11 cellular contexts compared by ENCODE assay signal in genomic region chr22:46969491-46969890, GRCh38.
DNase-seq lines count a peak whose midpoint lies in the region; ATAC-seq and TF ChIP-seq lines count a peak whose summit lies in the region.
"Had no signal": no experiment of that assay in that cellular context is flagged by ENCODE, and none has a peak within 500 bp of the region (broad histone marks: within the 10 kb centered on the region; RNA-seq: fewer than 3 reads in every experiment).

No MANE protein-coding gene starts in this region.

- H3K4me2 ChIP-seq in H9 (ENCODE audit: insufficient read depth, insufficient read length, low read length), result no peak overlapping the region
- H3K4me2 ChIP-seq: smooth muscle cell had no signal

- H2AFZ ChIP-seq in H9 (ENCODE audit: low read length), result no peak overlapping the region

- H3K14ac ChIP-seq in H9 (ENCODE audit: insufficient read depth, low read length), result no peak overlapping the region; the same call in 1 of the 2 replicates

- H3K23ac ChIP-seq in H9 (ENCODE audit: insufficient read length, low read depth, low read length), result no peak overlapping the region

- H4K8ac ChIP-seq in H9 (replicated peaks; ENCODE audit: insufficient read length, low read depth, low read length), result no peak overlapping the region

- H3K4me1 ChIP-seq in H9 (ENCODE audit: insufficient read depth, low read length), result no peaks in the 10 kb centered on the region; the same call in 1 of the 2 replicates
- H3K4me1 ChIP-seq in effector memory CD4-positive, alpha-beta T cell (ENCODE audit: control insufficient read depth, insufficient read depth, low read length, poor library complexity, severe bottlenecking), result peaks cover 4% of the 10 kb centered on the region
- peaks cover 0 to 24% of the 10 kb centered on the region in 2 donors for H3K4me1 ChIP-seq in right atrium auricular region

- no peaks in the 10 kb centered on the region for H3K27me3 Mint-ChIP-seq in activated CD4-positive, alpha-beta T cell treated with anti-CD3 and anti-CD28 coated beads for 36 hours
- H3K27me3 Mint-ChIP-seq in H9 (ENCODE audit: low read depth), result no peaks in the 10 kb centered on the region
- no peaks in the 10 kb centered on the region for H3K27me3 Mint-ChIP-seq in T-helper 17 cell

- H3K36me3 Mint-ChIP-seq in activated CD4-positive, alpha-beta T cell treated with anti-CD3 and anti-CD28 coated beads for 36 hours (ENCODE audit: low read depth), result peaks cover 4% of the 10 kb centered on the region
- H3K36me3 Mint-ChIP-seq in H9 (ENCODE audit: insufficient read depth in 1 of 3, low read depth in 3 of 3) (no peaks in the 10 kb centered on the region), T-helper 17 cell (ENCODE audit: low read depth) (peaks cover 10% of the 10 kb centered on the region)

- no peak overlapping the region for H3K4me3 Mint-ChIP-seq in activated CD4-positive, alpha-beta T cell treated with anti-CD3 and anti-CD28 coated beads for 36 hours
- H3K4me3 Mint-ChIP-seq in H9 (no peak overlapping the region), T-helper 17 cell (no peak overlapping the region)

- no peak overlapping the region for H3K27ac ChIP-seq in H9 (ENCODE audit: insufficient read length, low read depth, low read length)
- no peak overlapping the region for H3K27ac ChIP-seq in effector memory CD4-positive, alpha-beta T cell (ENCODE audit: insufficient read depth, low read length, poor library complexity, severe bottlenecking)
- no peak overlapping the region for H3K27ac ChIP-seq in right atrium auricular region

- H4K5ac ChIP-seq in H9 (ENCODE audit: insufficient read length, low read depth, low read length), result no peak overlapping the region

- no peaks in the 10 kb centered on the region; the same call in 1 of the 2 replicates for H3K79me2 ChIP-seq in H9 (ENCODE audit: insufficient read depth, low read length)

- intact Hi-C loops in activated CD4-positive, alpha-beta T cell treated with anti-CD3 and anti-CD28 coated beads for 36 hours (cut with DNase I, micrococcal nuclease), result no loop called here

- H3T11ph ChIP-seq in H9 (ENCODE audit: low read length), result no peak overlapping the region

- no peak overlapping the region for H3K4ac ChIP-seq in H9 (ENCODE audit: low read depth, low read length)

- no peak overlapping the region for H2BK120ac ChIP-seq in H9 (ENCODE audit: low read depth, low read length, poor library complexity, severe bottlenecking)

- H3K27me3 ChIP-seq in H9 (ENCODE audit: insufficient read depth, low read length) (no peaks in the 10 kb centered on the region), right atrium auricular region (no peaks in the 10 kb centered on the region)
- H3K27me3 ChIP-seq in effector memory CD4-positive, alpha-beta T cell (replicated peaks; ENCODE audit: control insufficient read depth, insufficient read depth, low read length, poor library complexity, severe bottlenecking), result no peaks in the 10 kb centered on the region

- H3K9me3 Mint-ChIP-seq in activated CD4-positive, alpha-beta T cell treated with anti-CD3 and anti-CD28 coated beads for 36 hours (ENCODE audit: low read depth), result no peaks in the 10 kb centered on the region
- no peaks in the 10 kb centered on the region for H3K9me3 Mint-ChIP-seq in H9

- H4K91ac ChIP-seq in H9 (ENCODE audit: insufficient read length, low read depth, low read length), result no peak overlapping the region

- H3K9ac ChIP-seq in H9 (ENCODE audit: extremely low read depth, insufficient read length, low read length), result no peak overlapping the region

- ATAC-seq in activated CD4-positive, alpha-beta T cell treated with anti-CD3 and anti-CD28 coated beads for 36 hours, result peak; percentile 90
- peak; percentile 12 for ATAC-seq in T-helper 17 cell

- H2BK15ac ChIP-seq in H9 (ENCODE audit: low read depth, low read length), result no peak overlapping the region

- H3K18ac ChIP-seq in H9 (ENCODE audit: insufficient read length, low read depth, low read length), result no peak overlapping the region

- CTCF ChIA-PET in activated CD4-positive, alpha-beta T cell treated with anti-CD3 and anti-CD28 coated beads for 36 hours (lab: Charles Lee), result no interaction called here

- TF ChIP-seq CTCF in H9 (conservative IDR thresholded peaks at IDR 0.05) (no peak), right atrium auricular region (IDR thresholded peaks at IDR 0.05) (no peak)

- H2BK5ac ChIP-seq in H9 (ENCODE audit: insufficient read length, low read length), result no peak overlapping the region

- peaks cover 5% of the 10 kb centered on the region for H3K36me3 ChIP-seq in effector memory CD4-positive, alpha-beta T cell (ENCODE audit: control insufficient read depth, insufficient read depth, low read length)
- peaks cover 4% of the 10 kb centered on the region for H3K36me3 ChIP-seq in right atrium auricular region

- no peak overlapping the region for H3K56ac ChIP-seq in H9 (ENCODE audit: insufficient read length, low read depth, low read length)

- peaks cover 21% of the 10 kb centered on the region for H3K4me1 Mint-ChIP-seq in activated CD4-positive, alpha-beta T cell treated with anti-CD3 and anti-CD28 coated beads for 36 hours
- H3K4me1 Mint-ChIP-seq in H9 (peaks cover 22 to 38% of the 10 kb centered on the region in 2 experiments), T-helper 17 cell (peaks cover 44% of the 10 kb centered on the region)

- POLR2A ChIA-PET in activated CD4-positive, alpha-beta T cell treated with anti-CD3 and anti-CD28 coated beads for 36 hours (lab: Charles Lee), result no interaction called here

- no peak overlapping the region for H2BK12ac ChIP-seq in H9 (ENCODE audit: insufficient read length, low read depth, low read length)

- peak overlapping the region; percentile 20 for H3K27ac Mint-ChIP-seq in activated CD4-positive, alpha-beta T cell treated with anti-CD3 and anti-CD28 coated beads for 36 hours
- H3K27ac Mint-ChIP-seq in H9 (peak overlapping the region in 2 of 3 experiments; percentile 59 to 90; a peak in 2 of 7 replicates), T-helper 17 cell (peak overlapping the region; percentile 74)

- H3K9me3 ChIP-seq in H9 (ENCODE audit: control insufficient read depth, low read depth, low read length) (no peaks in the 10 kb centered on the region), T-helper 17 cell (ENCODE audit: control insufficient read depth, low read length, poor library complexity, severe bottlenecking) (no peaks in the 10 kb centered on the region), right atrium auricular region (no peaks in the 10 kb centered on the region)
- no peaks in the 10 kb centered on the region for H3K9me3 ChIP-seq in effector memory CD4-positive, alpha-beta T cell (ENCODE audit: control insufficient read depth, low read length)

- no peak overlapping the region for H2BK20ac ChIP-seq in H9 (ENCODE audit: low read depth, low read length, poor library complexity, severe bottlenecking)

- H3K79me1 ChIP-seq in H9 (ENCODE audit: insufficient read depth, low read depth, low read length, poor library complexity, severe bottlenecking), result no peaks in the 10 kb centered on the region

- H3K23me2 ChIP-seq in H9 (ENCODE audit: insufficient read length, low read depth, low read length, poor library complexity, severe bottlenecking), result no peaks in the 10 kb centered on the region

- H4K20me1 ChIP-seq in H9 (ENCODE audit: control insufficient read depth, insufficient read depth, insufficient read length), result no peaks in the 10 kb centered on the region

- no peak overlapping the region for H2AK5ac ChIP-seq in H9 (ENCODE audit: insufficient read length, low read length)

- peak; percentile 71 for DNase-seq in activated CD4-positive, alpha-beta T cell treated with anti-CD3 and anti-CD28 coated beads for 36 hours
- no peak for DNase-seq in activated CD4-positive, alpha-beta T cell treated with anti-CD3 and anti-CD28 coated beads for 4 hours
- DNase-seq in H9 (no peak), T-helper 17 cell (no peak), UCSD-AML1 (lab: John Stamatoyannopoulos, UW; ENCODE audit: unreplicated experiment) (no peak), right atrium auricular region (ENCODE audit: low spot score) (no peak)
- DNase-seq in stimulated activated CD8-positive, alpha-beta memory T cell treated with anti-CD3 and anti-CD28 coated beads, Interleukin-2, amount 100 ng/mL, for 48 hours (ENCODE audit: low read depth in 2 of 2), result peak; percentile 69 to 71
- DNase-seq in effector memory CD4-positive, alpha-beta T cell, result no peak
- DNase-seq: dermis blood vessel endothelial cell, NCI-H1417 had no signal

- WGBS in H9 (ENCODE audit: extremely low coverage, insufficient read length, low lambda C conversion rate), result no CpG with 5 or more reads among the region's 4 CpGs

- H3K4me3 ChIP-seq in effector memory CD4-positive, alpha-beta T cell (ENCODE audit: insufficient read depth, low read depth, low read length, poor library complexity, severe bottlenecking), result no peak overlapping the region
- H3K4me3 ChIP-seq in right atrium auricular region, result no peak overlapping the region
- H3K4me3 ChIP-seq: smooth muscle cell had no signal

Comparison
In these comparisons a context has a peak if more than half of its experiments do, and no peak if none do; other contexts are left out.
1. DNase-seq: peak in activated CD4-positive, alpha-beta T cell treated with anti-CD3 and anti-CD28 coated beads for 36 hours (single experiment) and stimulated activated CD8-positive, alpha-beta memory T cell treated with anti-CD3 and anti-CD28 coated beads, Interleukin-2, amount 100 ng/mL, for 48 hours (2 of 2); none in activated CD4-positive, alpha-beta T cell treated with anti-CD3 and anti-CD28 coated beads for 4 hours (0 of 2), H9 (single experiment), T-helper 17 cell (0 of 3), UCSD-AML1 (single experiment), effector memory CD4-positive, alpha-beta T cell (0 of 3) and right atrium auricular region (single experiment).
2. H3K27ac Mint-ChIP-seq: peak in every context shown above with its lines; median percentile 74 in H9; 74 in T-helper 17 cell; 20 in activated CD4-positive, alpha-beta T cell treated with anti-CD3 and anti-CD28 coated beads for 36 hours.